11 cellular contexts compared by ENCODE assay signal in the genomic region with DNA sequence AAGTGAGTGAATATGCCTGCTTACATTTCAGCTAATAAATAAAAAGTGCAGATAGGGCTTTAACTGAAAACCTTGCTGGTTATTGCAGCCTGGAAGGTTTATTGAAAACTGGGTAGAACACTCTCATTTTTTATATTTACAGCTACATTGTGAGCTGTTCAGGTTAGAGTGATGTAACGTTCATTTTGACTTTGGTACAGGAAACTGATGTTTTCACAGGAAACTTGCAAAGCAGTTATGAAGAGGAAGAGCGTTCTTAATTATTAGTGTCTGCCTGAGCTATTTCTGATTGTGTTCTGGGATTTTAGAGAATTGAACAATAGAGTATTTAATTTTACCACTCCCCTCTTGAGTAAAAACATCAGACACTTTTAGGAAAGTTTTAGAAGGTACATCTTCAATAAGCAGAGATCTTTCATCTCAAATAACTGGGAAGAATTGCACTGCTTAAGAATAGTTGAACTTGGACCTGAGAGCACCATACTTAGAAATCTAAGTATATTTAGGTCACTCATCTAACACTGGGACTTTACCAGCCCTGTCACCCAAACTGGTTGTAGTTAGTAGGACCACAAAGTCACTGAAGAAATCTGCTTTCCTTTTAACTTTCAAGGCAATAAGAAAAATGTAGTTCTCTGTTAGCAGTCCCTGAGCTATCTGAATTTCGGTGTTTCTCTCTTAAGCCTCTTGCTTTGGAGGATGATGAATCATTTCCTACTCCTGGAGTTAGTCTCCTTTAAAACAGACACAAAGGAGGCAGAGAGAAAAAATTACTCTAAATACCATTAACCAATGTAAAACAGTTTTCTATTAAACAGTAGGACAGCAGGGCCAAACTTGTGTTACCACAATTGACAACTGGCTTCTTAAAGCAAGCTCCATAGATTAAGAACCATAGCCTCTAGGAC.
DNase-seq lines count a peak whose midpoint lies in the region; ATAC-seq and TF ChIP-seq lines count a peak whose summit lies in the region.
"Had no signal": no experiment of that assay in that cellular context is flagged by ENCODE, and none has a peak within 500 bp of the region (broad histone marks: within the 10 kb centered on the region; RNA-seq: fewer than 3 reads in every experiment).

No MANE protein-coding gene starts in this region.

- H3K4me3 ChIP-seq in MM.1S (ENCODE audit: low read length) (no peak overlapping the region), coronary artery (no peak overlapping the region), parathyroid adenoma (ENCODE audit: low read depth, low read length) (no peak overlapping the region)
- H3K4me3 ChIP-seq: colonic mucosa had no signal

- H3K27me3 ChIP-seq in MM.1S (replicated peaks; ENCODE audit: insufficient read depth, low read length) (no peaks in the 10 kb centered on the region), parathyroid adenoma (ENCODE audit: control insufficient read depth, insufficient read depth, low read length) (no peaks in the 10 kb centered on the region)
- H3K27me3 ChIP-seq: colonic mucosa had no signal

- ATAC-seq in GM18498 (IDR thresholded peaks at IDR 0.05; ENCODE audit: unreplicated experiment) (peak; percentile 15), HG02870 (IDR thresholded peaks at IDR 0.05; ENCODE audit: unreplicated experiment) (no peak)

- H3K4me2 ChIP-seq in MM.1S (ENCODE audit: low read depth, low read length) (peak overlapping the region; percentile 23; the same call in 1 of the 2 replicates), parathyroid adenoma (ENCODE audit: low read length) (no peak overlapping the region)

- H3K9ac ChIP-seq in MM.1S (ENCODE audit: low read length): no peak overlapping the region
- no peak overlapping the region for H3K9ac ChIP-seq in parathyroid adenoma

- H3K36me3 ChIP-seq in MM.1S (replicated peaks; ENCODE audit: insufficient read depth, low read length): no peaks in the 10 kb centered on the region
- no peaks in the 10 kb centered on the region for H3K36me3 ChIP-seq in parathyroid adenoma (ENCODE audit: control insufficient read depth, insufficient read depth, low read length)
- H3K36me3 ChIP-seq: colonic mucosa had no signal

- H3F3A ChIP-seq in MM.1S (ENCODE audit: insufficient read depth, low read length): peaks cover 22% of the 10 kb centered on the region

- H3K79me2 ChIP-seq in MM.1S (ENCODE audit: low read length) (no peaks in the 10 kb centered on the region), parathyroid adenoma (no peaks in the 10 kb centered on the region)

- no peak overlapping the region; the same call in 1 of the 2 replicates for H3K27ac ChIP-seq in MM.1S (ENCODE audit: low read length)
- H3K27ac ChIP-seq in coronary artery: peak overlapping the region; percentile 21 to 30
- peak overlapping the region; percentile 63 for H3K27ac ChIP-seq in parathyroid adenoma
- no peak overlapping the region for H3K27ac ChIP-seq in substantia nigra (ENCODE audit: low read depth, low read length, poor library complexity, severe bottlenecking)
- H3K27ac ChIP-seq: colonic mucosa had no signal

- no peak for TF ChIP-seq CTCF in MM.1S (IDR thresholded peaks at IDR 0.05; ENCODE audit: low read length)
- no peak for TF ChIP-seq CTCF in coronary artery (IDR thresholded peaks at IDR 0.05)
- no peak for TF ChIP-seq CTCF in parathyroid adenoma (IDR thresholded peaks at IDR 0.05)

- H4K20me1 ChIP-seq in MM.1S (ENCODE audit: insufficient read depth, low read length): no peaks in the 10 kb centered on the region

- H3K9me3 ChIP-seq in MM.1S (replicated peaks; ENCODE audit: insufficient read depth, low read length) (no peaks in the 10 kb centered on the region), parathyroid adenoma (ENCODE audit: control insufficient read depth, low read length) (no peaks in the 10 kb centered on the region)
- H3K9me3 ChIP-seq: colonic mucosa had no signal

- H2AFZ ChIP-seq in MM.1S (ENCODE audit: low read length) (no peak overlapping the region; the same call in 1 of the 2 replicates), parathyroid adenoma (no peak overlapping the region)

- peaks cover 37% of the 10 kb centered on the region for H3K4me1 ChIP-seq in MM.1S (ENCODE audit: low read length)
- no peaks in the 10 kb centered on the region for H3K4me1 ChIP-seq in parathyroid adenoma
- H3K4me1 ChIP-seq: colonic mucosa had no signal

- DNase-seq in MM.1S (peak; percentile 23), coronary artery (ENCODE audit: low spot score) (no peak), OCI-M2 (lab: John Stamatoyannopoulos, UW; ENCODE audit: unreplicated experiment) (no peak), substantia nigra (lab: John Stamatoyannopoulos, UW) (no peak)
- DNase-seq: activated B cell treated with CpG ODN at 0.5 μM for 24 hours, colonic mucosa, DMS79, OCI-M1 had no signal

- no peaks in the 10 kb centered on the region for H3K9me2 ChIP-seq in MM.1S (replicated peaks; ENCODE audit: insufficient read depth, low read length)

Comparison
In these comparisons a context has a peak if more than half of its experiments do, and no peak if none do; other contexts are left out.
1. H3K27ac ChIP-seq: peak in coronary artery (2 of 2) and parathyroid adenoma (single experiment); none in MM.1S (single experiment) and substantia nigra (single experiment).